ENCODE assay signal across 8 cellular contexts in the genomic region with DNA sequence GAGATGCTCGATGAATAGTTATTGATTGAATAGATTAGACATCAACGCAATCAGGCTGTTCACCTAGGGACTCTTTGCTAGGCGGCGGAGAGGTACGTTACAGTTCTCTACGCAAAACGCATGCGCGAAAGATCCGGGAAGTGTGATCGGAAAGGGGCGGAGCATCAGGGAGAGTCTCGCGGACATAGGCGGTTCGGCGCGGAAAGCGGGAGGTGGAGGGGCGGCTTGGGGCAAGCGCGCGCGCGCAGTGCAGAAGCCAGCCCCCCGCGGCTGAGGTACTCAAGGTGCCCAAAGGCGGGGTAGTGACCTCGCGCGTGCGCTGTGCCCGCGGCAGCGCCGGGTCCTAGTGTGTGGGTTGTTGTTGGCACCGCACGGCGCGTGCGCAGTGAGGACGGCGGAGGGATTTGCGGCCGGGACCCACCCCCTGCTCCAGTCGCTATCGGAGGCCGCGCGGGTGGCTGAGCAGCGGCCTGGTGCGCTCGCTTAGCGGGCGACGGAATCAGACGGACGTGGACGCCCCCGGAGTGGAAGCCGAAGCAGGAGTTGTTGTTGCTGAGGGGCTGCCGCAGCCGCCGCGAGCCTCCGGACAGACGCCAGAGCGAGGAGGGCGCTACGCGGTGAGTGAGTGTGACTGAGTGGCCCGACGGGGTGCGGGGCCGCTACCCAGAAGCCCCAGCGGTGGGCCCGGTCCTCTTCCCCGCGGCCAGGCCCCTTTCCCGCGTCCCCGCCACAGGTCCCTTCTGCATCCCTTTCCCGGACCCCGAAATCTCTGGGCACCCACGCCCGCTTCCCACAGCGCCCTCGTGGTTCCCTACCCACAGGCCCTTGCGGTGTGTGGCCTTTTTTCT. TPM values are rescaled to one million over a fixed set of nuclear protein-coding genes. Genes with fewer than 3 reads are reported as not detected.
A peak's percentile ranks its signal among the peaks of the same experiment; 100 is the strongest.
DNase-seq lines count a peak whose midpoint lies in the region; ATAC-seq and TF ChIP-seq lines count a peak whose summit lies in the region.

A gene with protein sequence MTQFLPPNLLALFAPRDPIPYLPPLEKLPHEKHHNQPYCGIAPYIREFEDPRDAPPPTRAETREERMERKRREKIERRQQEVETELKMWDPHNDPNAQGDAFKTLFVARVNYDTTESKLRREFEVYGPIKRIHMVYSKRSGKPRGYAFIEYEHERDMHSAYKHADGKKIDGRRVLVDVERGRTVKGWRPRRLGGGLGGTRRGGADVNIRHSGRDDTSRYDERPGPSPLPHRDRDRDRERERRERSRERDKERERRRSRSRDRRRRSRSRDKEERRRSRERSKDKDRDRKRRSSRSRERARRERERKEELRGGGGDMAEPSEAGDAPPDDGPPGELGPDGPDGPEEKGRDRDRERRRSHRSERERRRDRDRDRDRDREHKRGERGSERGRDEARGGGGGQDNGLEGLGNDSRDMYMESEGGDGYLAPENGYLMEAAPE (plus strand): TSS at position 432 of the 848 bp plus-strand sequence. CDS start 964 bp downstream, outside the sequence.

- peak; percentile 84 for ATAC-seq in GM19328 (IDR thresholded peaks at IDR 0.05; ENCODE audit: unreplicated experiment)
- peak; percentile 78 for ATAC-seq in HG03558 (IDR thresholded peaks at IDR 0.05; ENCODE audit: extremely low read depth, unreplicated experiment)
- ATAC-seq in left lung: peak; percentile 99

- TF ChIP-seq CTCF in left lung (IDR thresholded peaks at IDR 0.05): peak in 1 of 2 donors; percentile 7

- H3K4me3 ChIP-seq in BLaER1 (peak within 1 kb of the TSS; percentile 97), left lung (peak within 1 kb of the TSS; percentile 90 to 99)

- H3K36me3 ChIP-seq in BLaER1: peaks cover 41% of the 10 kb centered on the region
- H3K36me3 ChIP-seq in left lung: peaks cover 2 to 33% of the 10 kb centered on the region in 2 donors

- intact Hi-C loops in dendritic cell treated with granulocyte-macrophage colony-stimulating factor and Interleukin-4, amounts not matched to agents 40 ng/mL and 50 ng/mL, for 4 days (cut with micrococcal nuclease): no loop called here
- intact Hi-C loops in left lung (cut with DNase I): no loop called here

- H3K27me3 ChIP-seq in BLaER1: no peaks in the 10 kb centered on the region
- H3K27me3 ChIP-seq in left lung: no peaks in the 10 kb centered on the region

- peak within 1 kb of the TSS; percentile 100 for H3K4me2 ChIP-seq in BLaER1

- H3K9me3 ChIP-seq in BLaER1: no peaks in the 10 kb centered on the region
- H3K9me3 ChIP-seq in left lung: no peaks in the 10 kb centered on the region

- H3K36me3 Mint-ChIP-seq in dendritic cell treated with granulocyte-macrophage colony-stimulating factor and Interleukin-4, amounts not matched to agents 40 ng/mL and 50 ng/mL, for 4 days (ENCODE audit: low read depth): peaks cover 53% of the 10 kb centered on the region

- H3K4me1 ChIP-seq in BLaER1 (peaks cover 36% of the 10 kb centered on the region), left lung (peaks cover 12 to 35% of the 10 kb centered on the region in 2 donors)

- peak within 1 kb of the TSS; percentile 97 for H3K27ac ChIP-seq in BLaER1
- peak within 1 kb of the TSS; percentile 69 to 86 for H3K27ac ChIP-seq in left lung

- peaks cover 23% of the 10 kb centered on the region for H3K4me1 Mint-ChIP-seq in dendritic cell treated with granulocyte-macrophage colony-stimulating factor and Interleukin-4, amounts not matched to agents 40 ng/mL and 50 ng/mL, for 4 days (ENCODE audit: low read depth)

- no peaks in the 10 kb centered on the region for H3K9me3 Mint-ChIP-seq in dendritic cell treated with granulocyte-macrophage colony-stimulating factor and Interleukin-4, amounts not matched to agents 40 ng/mL and 50 ng/mL, for 4 days

- H3K9ac ChIP-seq in BLaER1: peak within 1 kb of the TSS; percentile 98

- H3K4me3 Mint-ChIP-seq in dendritic cell treated with granulocyte-macrophage colony-stimulating factor and Interleukin-4, amounts not matched to agents 40 ng/mL and 50 ng/mL, for 4 days: peak within 1 kb of the TSS; percentile 100

- H3K27ac Mint-ChIP-seq in dendritic cell treated with granulocyte-macrophage colony-stimulating factor and Interleukin-4, amounts not matched to agents 40 ng/mL and 50 ng/mL, for 4 days: peak within 1 kb of the TSS; percentile 94

- H4K20me1 ChIP-seq in BLaER1: peaks cover 49% of the 10 kb centered on the region

- peaks cover 2% of the 10 kb centered on the region for H3K27me3 Mint-ChIP-seq in dendritic cell treated with granulocyte-macrophage colony-stimulating factor and Interleukin-4, amounts not matched to agents 40 ng/mL and 50 ng/mL, for 4 days

- DNase-seq in NCI-H748 treated with DMSO at 0.1 percent for 48 hours (lab: John Stamatoyannopoulos, UW): peak; percentile 100
- DNase-seq in activated CD4-positive, alpha-beta T cell treated with anti-CD3 and anti-CD28 coated beads, Interleukin-2, amount 50 U/mL, for 24 hours (ENCODE audit: low read depth in 1 of 2, low spot score in 1 of 2): peak; percentile 98 to 99
- peak; percentile 99 for DNase-seq in left lung
- DNase-seq in stimulated activated CD4-positive, alpha-beta T cell treated with anti-CD3 and anti-CD28 coated beads, Interleukin-2, amount 100 ng/mL, for 48 hours: peak; percentile 97 to 98

RNA-seq across cellular contexts. Expression of the gene that starts here (rescaled TPM):
- total RNA-seq in left lung: 100 to 1,000 TPM; 161 to 173 TPM

Comparison
In these comparisons a context has a peak if more than half of its experiments do, and no peak if none do; other contexts are left out.
1. Peak in every context shown above with its lines: DNase-seq, ATAC-seq, H3K4me3 ChIP-seq and H3K27ac ChIP-seq.